In genomic region chr9:79688363-79688762, GRCh38 we compare ENCODE assay signal across 26 cellular contexts.
"Had no signal": no experiment of that assay in that cellular context is flagged by ENCODE, and none has a peak within 500 bp of the region (broad histone marks: within the 10 kb centered on the region; RNA-seq: fewer than 3 reads in every experiment).

No MANE protein-coding gene starts in this region.

- H3K27me3 ChIP-seq: adrenal gland, body of pancreas, breast epithelium, Peyer's patch, SJSA1 had no signal

- H3K4me3 Mint-ChIP-seq: activated CD4-positive, alpha-beta T cell treated with anti-CD3 and anti-CD28 coated beads for 36 hours; activated CD4-positive, alpha-beta T cell treated with anti-CD3 and anti-CD28 coated beads, Interleukin-2, amount 10 ng/mL, durations not matched to agents 7 days and 5 days; activated naive CD4-positive, alpha-beta T cell treated with anti-CD3 and anti-CD28 coated beads, Interleukin-2, amount 50 U/mL, for 24 hours; activated T-cell treated with anti-CD3 and anti-CD28 coated beads, Interleukin-2, amount 50 U/mL, for 24 hours; T-helper 2 cell treated with Interferon-gamma antibody and Interleukin-4, amounts not matched to agents 5 μg/mL and 100 μg/mL, for 36 hours; WTC11 had no signal

- H3K9ac ChIP-seq: KMS-11 had no signal

- H3K27ac Mint-ChIP-seq: activated CD4-positive, alpha-beta T cell treated with anti-CD3 and anti-CD28 coated beads for 36 hours; activated CD4-positive, alpha-beta T cell treated with anti-CD3 and anti-CD28 coated beads, Interleukin-2, amount 10 ng/mL, durations not matched to agents 7 days and 5 days; activated naive CD4-positive, alpha-beta T cell treated with anti-CD3 and anti-CD28 coated beads, Interleukin-2, amount 50 U/mL, for 24 hours; activated T-cell treated with anti-CD3 and anti-CD28 coated beads, Interleukin-2, amount 50 U/mL, for 24 hours; activated T-helper 2 cell treated with anti-CD3 and anti-CD28 coated beads, Interferon-gamma antibody, Interleukin-2, Interleukin-4, amounts not matched to agents 10 μg/mL and 5 μg/mL and 100 μg/mL, durations not matched to agents 14 hours and 24 hours and 36 hours; T-helper 2 cell treated with Interferon-gamma antibody and Interleukin-4, amounts not matched to agents 5 μg/mL and 100 μg/mL, for 36 hours; WTC11 had no signal

- H3K4me3 ChIP-seq: adrenal gland, body of pancreas, breast epithelium, Peyer's patch, SJSA1 had no signal

- H3K4me2 ChIP-seq: KMS-11 had no signal

- H3K9me3 ChIP-seq: adrenal gland, body of pancreas, breast epithelium, Peyer's patch, SJSA1 had no signal

- H3K27me3 Mint-ChIP-seq: activated CD4-positive, alpha-beta T cell treated with anti-CD3 and anti-CD28 coated beads for 36 hours; activated CD4-positive, alpha-beta T cell treated with anti-CD3 and anti-CD28 coated beads, Interleukin-2, amount 10 ng/mL, durations not matched to agents 7 days and 5 days; activated naive CD4-positive, alpha-beta T cell treated with anti-CD3 and anti-CD28 coated beads, Interleukin-2, amount 50 U/mL, for 24 hours; activated T-cell treated with anti-CD3 and anti-CD28 coated beads, Interleukin-2, amount 50 U/mL, for 24 hours had no signal

- H3K36me3 ChIP-seq: adrenal gland, breast epithelium, Peyer's patch had no signal

- H3K27ac ChIP-seq: adrenal gland, body of pancreas, KMS-11, Peyer's patch, SJSA1 had no signal

- DNase-seq: activated CD4-positive, alpha-beta T cell treated with anti-CD3 and anti-CD28 coated beads for 36 hours; activated CD4-positive, alpha-beta T cell treated with anti-CD3 and anti-CD28 coated beads, Interleukin-2, amount 10 ng/mL, durations not matched to agents 7 days and 5 days; activated CD4-positive, alpha-beta T cell treated with anti-CD3 and anti-CD28 coated beads, Interleukin-2, amount 50 U/mL, for 48 hours; activated gamma-delta T cell; activated naive CD4-positive, alpha-beta T cell treated with Interleukin-2 at 50 U/mL for 16 hours; activated T-cell treated with anti-CD3 and anti-CD28 coated beads, Interleukin-2, amount 50 U/mL, for 24 hours; adrenal gland; body of pancreas; MM.1S; MV-4-11; NCI-H1092; NCI-H1694 treated with DMSO at 0.1 percent for 48 hours; NCI-H2029; NCI-H345; NCI-H524 treated with DMSO at 0.1 percent for 48 hours; Peyer's patch; RPMI8226; SHP77 treated with DMSO at 0.1 percent for 48 hours had no signal

- H3K4me1 ChIP-seq: body of pancreas, breast epithelium, Peyer's patch had no signal

- H3K9me3 Mint-ChIP-seq: activated CD4-positive, alpha-beta T cell treated with anti-CD3 and anti-CD28 coated beads, Interleukin-2, amount 10 ng/mL, durations not matched to agents 7 days and 5 days; activated naive CD4-positive, alpha-beta T cell treated with anti-CD3 and anti-CD28 coated beads, Interleukin-2, amount 50 U/mL, for 24 hours; activated T-cell treated with anti-CD3 and anti-CD28 coated beads, Interleukin-2, amount 50 U/mL, for 24 hours; activated T-helper 2 cell treated with anti-CD3 and anti-CD28 coated beads, Interferon-gamma antibody, Interleukin-2, Interleukin-4, amounts not matched to agents 10 μg/mL and 5 μg/mL and 100 μg/mL, durations not matched to agents 14 hours and 24 hours and 36 hours; WTC11 had no signal

- ATAC-seq: activated CD4-positive, alpha-beta T cell treated with anti-CD3 and anti-CD28 coated beads for 36 hours; activated CD4-positive, CD25-positive, alpha-beta regulatory T cell treated with anti-CD3 and anti-CD28 coated beads, Interleukin-2, amount 50 U/mL, for 24 hours; body of pancreas; WTC11 had no signal
